In the genomic region with DNA sequence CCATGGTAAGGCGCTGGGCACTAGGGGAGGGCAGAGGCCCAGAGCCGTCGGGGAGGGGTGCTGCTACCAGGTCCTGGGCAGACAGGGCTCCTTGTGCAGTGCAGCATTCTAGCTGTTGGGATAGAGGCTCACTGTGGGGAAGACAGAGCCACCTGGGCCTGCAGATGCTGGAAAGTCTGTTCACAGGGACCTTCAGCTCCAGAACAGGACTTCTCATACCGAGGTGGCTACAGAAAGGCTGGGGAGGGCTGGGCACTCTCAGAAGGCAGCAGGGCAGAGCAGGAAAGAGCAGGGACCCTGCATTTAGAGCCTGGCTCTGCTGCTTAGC, we compare ENCODE assay signal across 22 cellular contexts. TPM values are rescaled to one million over a fixed set of nuclear protein-coding genes. Genes with fewer than 3 reads are reported as not detected.
DNase-seq lines count a peak whose midpoint lies in the region; ATAC-seq, FAIRE-seq and TF ChIP-seq lines count a peak whose summit lies in the region.
"Had no signal": no experiment of that assay in that cellular context is flagged by ENCODE, and none has a peak within 500 bp of the region (broad histone marks: within the 10 kb centered on the region; RNA-seq: fewer than 3 reads in every experiment).

No MANE protein-coding gene starts in this region.

- H3K36me3 ChIP-seq in CD8-positive, alpha-beta T cell (ENCODE audit: insufficient read depth, low read length): no peaks in the 10 kb centered on the region
- peaks cover 0 to 29% of the 10 kb centered on the region in 2 donors for H3K36me3 ChIP-seq in vagina

- peaks cover 35% of the 10 kb centered on the region for H3K4me1 ChIP-seq in CD8-positive, alpha-beta T cell (ENCODE audit: insufficient read depth, low read length)
- H3K4me1 ChIP-seq in vagina: no peaks in the 10 kb centered on the region
- H3K4me1 ChIP-seq: A549, gastrocnemius medialis had no signal

- intact Hi-C loops in activated CD4-positive, alpha-beta T cell treated with anti-CD3 and anti-CD28 coated beads for 36 hours (cut with DNase I, micrococcal nuclease): loop anchor here in 1 of 2 experiments (5.0 kb wide), 1 partner anchor 256 kb away; a partner anchor contains a TSS
- intact Hi-C loops in CD8-positive, alpha-beta T cell (cut with DNase I, micrococcal nuclease): no loop called here
- intact Hi-C loops in activated T-helper 2 cell treated with anti-CD3 and anti-CD28 coated beads, Interferon-gamma antibody, Interleukin-2, Interleukin-4, amounts not matched to agents 10 μg/mL and 5 μg/mL and 100 μg/mL, durations not matched to agents 14 hours and 24 hours and 36 hours (cut with micrococcal nuclease): no loop called here
- intact Hi-C loops in vagina (cut with DNase I): no loop called here

- DNase-seq in activated CD4-positive, alpha-beta T cell treated with anti-CD3 and anti-CD28 coated beads for 36 hours: no peak
- DNase-seq in activated CD4-positive, alpha-beta T cell treated with anti-CD3 and anti-CD28 coated beads, Interleukin-2, amount 50 U/mL, for 48 hours: no peak
- no peak for DNase-seq in CD8-positive, alpha-beta T cell
- DNase-seq in activated T-helper 2 cell treated with anti-CD3 and anti-CD28 coated beads, Interferon-gamma antibody, Interleukin-2, Interleukin-4, amounts not matched to agents 10 μg/mL and 5 μg/mL and 100 μg/mL, durations not matched to agents 14 hours and 24 hours and 36 hours (ENCODE audit: low spot score): no peak
- DNase-seq in naive B cell (no peak), frontal cortex (ENCODE audit: low spot score in 2 of 2) (no peak), vagina (ENCODE audit: extremely low spot score in 2 of 2) (no peak)
- DNase-seq: erythroblast, gastrocnemius medialis, GF-D8, GOT3, kidney, natural killer cell, NCI-H1436, NCI-H524 treated with DMSO at 0.1 percent for 48 hours, SHP77 treated with DMSO at 0.1 percent for 48 hours had no signal

- no peak for TF ChIP-seq POLR2A in vagina (IDR thresholded peaks at IDR 0.05)

- no peak overlapping the region for H3K4me3 Mint-ChIP-seq in activated CD4-positive, alpha-beta T cell treated with anti-CD3 and anti-CD28 coated beads for 36 hours
- H3K4me3 Mint-ChIP-seq in CD8-positive, alpha-beta T cell: no peak overlapping the region
- no peak overlapping the region for H3K4me3 Mint-ChIP-seq in activated T-helper 2 cell treated with anti-CD3 and anti-CD28 coated beads, Interferon-gamma antibody, Interleukin-2, Interleukin-4, amounts not matched to agents 10 μg/mL and 5 μg/mL and 100 μg/mL, durations not matched to agents 14 hours and 24 hours and 36 hours (ENCODE audit: low read depth)
- no peak overlapping the region for H3K4me3 Mint-ChIP-seq in naive B cell
- H3K4me3 Mint-ChIP-seq: natural killer cell had no signal

- H3K9me3 Mint-ChIP-seq in activated CD4-positive, alpha-beta T cell treated with anti-CD3 and anti-CD28 coated beads for 36 hours (ENCODE audit: low read depth): no peaks in the 10 kb centered on the region
- H3K9me3 Mint-ChIP-seq in CD8-positive, alpha-beta T cell: no peaks in the 10 kb centered on the region
- no peaks in the 10 kb centered on the region for H3K9me3 Mint-ChIP-seq in activated T-helper 2 cell treated with anti-CD3 and anti-CD28 coated beads, Interferon-gamma antibody, Interleukin-2, Interleukin-4, amounts not matched to agents 10 μg/mL and 5 μg/mL and 100 μg/mL, durations not matched to agents 14 hours and 24 hours and 36 hours
- H3K9me3 Mint-ChIP-seq in naive B cell: no peaks in the 10 kb centered on the region
- H3K9me3 Mint-ChIP-seq: natural killer cell had no signal

- POLR2A ChIA-PET in activated CD4-positive, alpha-beta T cell treated with anti-CD3 and anti-CD28 coated beads for 36 hours (lab: Charles Lee): interaction anchor here (0.6 kb wide), 1 partner anchor 8 kb away, joined by 3 read pairs; no protein-coding TSS in a partner anchor
- POLR2A ChIA-PET in CD8-positive, alpha-beta T cell (lab: Charles Lee): interaction anchor here (0.7 to 0.9 kb wide), 2 partner anchors 7 to 20 kb away, joined by 3 read pairs; a partner anchor contains a TSS

- peaks cover 41% of the 10 kb centered on the region for H3K4me1 Mint-ChIP-seq in activated CD4-positive, alpha-beta T cell treated with anti-CD3 and anti-CD28 coated beads for 36 hours
- H3K4me1 Mint-ChIP-seq in CD8-positive, alpha-beta T cell (ENCODE audit: low read depth): peaks cover 43% of the 10 kb centered on the region
- H3K4me1 Mint-ChIP-seq in activated T-helper 2 cell treated with anti-CD3 and anti-CD28 coated beads, Interferon-gamma antibody, Interleukin-2, Interleukin-4, amounts not matched to agents 10 μg/mL and 5 μg/mL and 100 μg/mL, durations not matched to agents 14 hours and 24 hours and 36 hours (ENCODE audit: low read depth): peaks cover 31% of the 10 kb centered on the region
- H3K4me1 Mint-ChIP-seq in naive B cell: peaks cover 37 to 53% (median 52%) of the 10 kb centered on the region in 3 donors

- H3K27ac Mint-ChIP-seq in activated CD4-positive, alpha-beta T cell treated with anti-CD3 and anti-CD28 coated beads for 36 hours: peak overlapping the region; percentile 16
- H3K27ac Mint-ChIP-seq in CD8-positive, alpha-beta T cell: peak overlapping the region; percentile 83
- peak overlapping the region; percentile 47 for H3K27ac Mint-ChIP-seq in activated T-helper 2 cell treated with anti-CD3 and anti-CD28 coated beads, Interferon-gamma antibody, Interleukin-2, Interleukin-4, amounts not matched to agents 10 μg/mL and 5 μg/mL and 100 μg/mL, durations not matched to agents 14 hours and 24 hours and 36 hours
- H3K27ac Mint-ChIP-seq in naive B cell: peak overlapping the region; percentile 79 to 100 (median 96)

- H3K36me3 Mint-ChIP-seq in activated CD4-positive, alpha-beta T cell treated with anti-CD3 and anti-CD28 coated beads for 36 hours (ENCODE audit: low read depth): peaks cover 38% of the 10 kb centered on the region
- peaks cover 67% of the 10 kb centered on the region for H3K36me3 Mint-ChIP-seq in CD8-positive, alpha-beta T cell
- peaks cover 65% of the 10 kb centered on the region for H3K36me3 Mint-ChIP-seq in activated T-helper 2 cell treated with anti-CD3 and anti-CD28 coated beads, Interferon-gamma antibody, Interleukin-2, Interleukin-4, amounts not matched to agents 10 μg/mL and 5 μg/mL and 100 μg/mL, durations not matched to agents 14 hours and 24 hours and 36 hours (ENCODE audit: low read depth)
- peaks cover 7 to 9% of the 10 kb centered on the region in 2 donors for H3K36me3 Mint-ChIP-seq in naive B cell
- H3K36me3 Mint-ChIP-seq: natural killer cell had no signal

- no peak for ATAC-seq in activated CD4-positive, alpha-beta T cell treated with anti-CD3 and anti-CD28 coated beads for 36 hours
- no peak for ATAC-seq in CD8-positive, alpha-beta T cell
- ATAC-seq in naive B cell (ENCODE audit: low read depth in 2 of 2) (no peak), HG03378 (IDR thresholded peaks at IDR 0.05; ENCODE audit: unreplicated experiment) (no peak)
- ATAC-seq: gastrocnemius medialis, GM12878, natural killer cell had no signal

- H3K4me3 ChIP-seq in CD8-positive, alpha-beta T cell (ENCODE audit: low read depth, low read length): no peak overlapping the region
- H3K4me3 ChIP-seq in vagina: no peak overlapping the region
- H3K4me3 ChIP-seq: A549, BLaER1, gastrocnemius medialis, GM12878 had no signal

- CTCF ChIA-PET in activated CD4-positive, alpha-beta T cell treated with anti-CD3 and anti-CD28 coated beads for 36 hours (lab: Charles Lee): interaction anchor here (1.0 kb wide), 1 partner anchor 36 kb away, joined by 3 read pairs; no protein-coding TSS in a partner anchor
- CTCF ChIA-PET in CD8-positive, alpha-beta T cell (lab: Charles Lee): interaction anchor here (1.0 to 2.3 kb wide), 2 partner anchors 8 to 9 kb away, joined by 3 to 11 read pairs; a partner anchor contains a TSS

- TF ChIP-seq CTCF in CD8-positive, alpha-beta T cell (IDR thresholded peaks at IDR 0.05): no peak
- no peak for TF ChIP-seq CTCF in vagina (IDR thresholded peaks at IDR 0.05)

- FAIRE-seq in frontal cortex (lab: Jason Lieb, UNC): no peak
- FAIRE-seq: A549, bronchial epithelial cell, GM12878, kidney had no signal

- H3K27me3 Mint-ChIP-seq in activated CD4-positive, alpha-beta T cell treated with anti-CD3 and anti-CD28 coated beads for 36 hours: no peaks in the 10 kb centered on the region
- H3K27me3 Mint-ChIP-seq in CD8-positive, alpha-beta T cell (ENCODE audit: low read depth): no peaks in the 10 kb centered on the region
- no peaks in the 10 kb centered on the region for H3K27me3 Mint-ChIP-seq in activated T-helper 2 cell treated with anti-CD3 and anti-CD28 coated beads, Interferon-gamma antibody, Interleukin-2, Interleukin-4, amounts not matched to agents 10 μg/mL and 5 μg/mL and 100 μg/mL, durations not matched to agents 14 hours and 24 hours and 36 hours (ENCODE audit: low read depth)
- no peaks in the 10 kb centered on the region for H3K27me3 Mint-ChIP-seq in naive B cell

- H3K9me3 ChIP-seq in CD8-positive, alpha-beta T cell (ENCODE audit: low read length): no peaks in the 10 kb centered on the region
- no peaks in the 10 kb centered on the region for H3K9me3 ChIP-seq in vagina
- H3K9me3 ChIP-seq: A549, BLaER1, gastrocnemius medialis had no signal

- H3K27me3 ChIP-seq in CD8-positive, alpha-beta T cell (ENCODE audit: insufficient read depth, low read length): no peaks in the 10 kb centered on the region
- H3K27me3 ChIP-seq in vagina: no peaks in the 10 kb centered on the region
- H3K27me3 ChIP-seq: BLaER1, gastrocnemius medialis had no signal

- H3K27ac ChIP-seq in CD8-positive, alpha-beta T cell (ENCODE audit: low read depth, low read length): no peak overlapping the region
- H3K27ac ChIP-seq in vagina: no peak overlapping the region
- H3K27ac ChIP-seq: A549, BLaER1, gastrocnemius medialis had no signal

RNA-seq across cellular contexts. Expression of a gene that starts 7.5 kb away (rescaled TPM):
- total RNA-seq in activated CD4-positive, alpha-beta T cell treated with anti-CD3 and anti-CD28 coated beads for 36 hours: 10 to 100 TPM; 58.5 to 80.3 TPM
- total RNA-seq in CD8-positive, alpha-beta T cell: 10 to 100 TPM; 19.6 to 26.8 TPM
- total RNA-seq in activated T-helper 2 cell treated with anti-CD3 and anti-CD28 coated beads, Interferon-gamma antibody, Interleukin-2, Interleukin-4, amounts not matched to agents 10 μg/mL and 5 μg/mL and 100 μg/mL, durations not matched to agents 14 hours and 24 hours and 36 hours: 70.5 and 76.7 TPM in 2 replicates
- 100 to 1,000 TPM; 101 to 176 (median 133) TPM for polyA plus RNA-seq in naive B cell (ENCODE audit: low read depth in 6 of 6)
- total RNA-seq in frontal cortex: 13.9 TPM
- total RNA-seq in vagina: 61.9 TPM

RNA-seq across cellular contexts. Expression of a gene that starts 21.5 kb away (rescaled TPM):
- total RNA-seq in activated CD4-positive, alpha-beta T cell treated with anti-CD3 and anti-CD28 coated beads for 36 hours: under 1 TPM; 0.30 to 0.40 TPM
- total RNA-seq in CD8-positive, alpha-beta T cell: under 1 TPM in 1 of 2 experiments, not detected in 1; 0.08 TPM
- 1.5 TPM in 2 replicates for total RNA-seq in activated T-helper 2 cell treated with anti-CD3 and anti-CD28 coated beads, Interferon-gamma antibody, Interleukin-2, Interleukin-4, amounts not matched to agents 10 μg/mL and 5 μg/mL and 100 μg/mL, durations not matched to agents 14 hours and 24 hours and 36 hours
- not detected for polyA plus RNA-seq in naive B cell (ENCODE audit: low read depth in 6 of 6)
- 9.8 TPM for total RNA-seq in frontal cortex
- not detected for total RNA-seq in vagina
- total RNA-seq: bronchial epithelial cell, GM12878, ureter had no signal

RNA-seq across cellular contexts. Expression of a gene that starts 39.7 kb away (rescaled TPM):
- 10 to 100 TPM; 34.0 to 35.1 TPM for total RNA-seq in activated CD4-positive, alpha-beta T cell treated with anti-CD3 and anti-CD28 coated beads for 36 hours
- total RNA-seq in CD8-positive, alpha-beta T cell: 10 to 100 TPM; 72.0 to 77.2 TPM
- 34.3 and 37.4 TPM in 2 replicates for total RNA-seq in activated T-helper 2 cell treated with anti-CD3 and anti-CD28 coated beads, Interferon-gamma antibody, Interleukin-2, Interleukin-4, amounts not matched to agents 10 μg/mL and 5 μg/mL and 100 μg/mL, durations not matched to agents 14 hours and 24 hours and 36 hours
- polyA plus RNA-seq in naive B cell (ENCODE audit: low read depth in 6 of 6): 10 to 100 TPM in 3 of 6 donors, 1 to 10 TPM in 3; 1.2 to 16.5 (median 9.5) TPM
- total RNA-seq in frontal cortex: 22.0 TPM
- total RNA-seq in vagina: 49.1 TPM

RNA-seq across cellular contexts. Expression of a gene that starts 50.7 kb away (rescaled TPM):
- 10 to 100 TPM; 37.6 to 38.5 TPM for total RNA-seq in activated CD4-positive, alpha-beta T cell treated with anti-CD3 and anti-CD28 coated beads for 36 hours
- 10 to 100 TPM; 26.1 TPM for total RNA-seq in CD8-positive, alpha-beta T cell
- 50.9 and 52.0 TPM in 2 replicates for total RNA-seq in activated T-helper 2 cell treated with anti-CD3 and anti-CD28 coated beads, Interferon-gamma antibody, Interleukin-2, Interleukin-4, amounts not matched to agents 10 μg/mL and 5 μg/mL and 100 μg/mL, durations not matched to agents 14 hours and 24 hours and 36 hours
- polyA plus RNA-seq in naive B cell (ENCODE audit: low read depth in 6 of 6): 1 to 10 TPM; 2.5 to 5.3 (median 4.7) TPM
- total RNA-seq in frontal cortex (9.8 TPM), vagina (28.2 TPM)

Comparison
In these comparisons a context has a peak if more than half of its experiments do, and no peak if none do; other contexts are left out.
1. H3K27ac Mint-ChIP-seq: peak in every context shown above with its lines; median percentile 96 in naive B cell; 83 in CD8-positive, alpha-beta T cell; 47 in activated T-helper 2 cell treated with anti-CD3 and anti-CD28 coated beads, Interferon-gamma antibody, Interleukin-2, Interleukin-4, amounts not matched to agents 10 μg/mL and 5 μg/mL and 100 μg/mL, durations not matched to agents 14 hours and 24 hours and 36 hours; 16 in activated CD4-positive, alpha-beta T cell treated with anti-CD3 and anti-CD28 coated beads for 36 hours.